In the genomic region with DNA sequence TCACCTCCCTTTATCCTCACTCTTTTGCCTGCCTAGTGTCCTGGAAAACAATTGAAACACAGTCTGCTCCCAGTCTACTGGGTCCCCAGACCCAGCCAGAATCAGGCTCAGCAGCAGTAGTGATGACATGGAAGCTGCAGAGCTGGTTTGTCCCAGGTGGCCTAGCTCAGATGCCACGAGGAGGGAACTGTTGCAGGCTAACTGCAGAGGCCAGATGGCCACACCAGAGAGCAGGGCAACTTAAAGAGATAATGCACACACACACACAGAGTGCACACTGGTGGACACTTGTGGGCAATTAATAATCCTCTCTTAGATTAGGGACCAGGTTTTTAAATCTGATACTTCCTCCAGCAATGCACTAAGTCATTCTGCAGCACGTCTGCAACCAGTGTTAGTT, we compare ENCODE assay signal across 20 cellular contexts. TPM values are rescaled to one million over a fixed set of nuclear protein-coding genes. Genes with fewer than 3 reads are reported as not detected.
DNase-seq lines count a peak whose midpoint lies in the region; ATAC-seq, FAIRE-seq and TF ChIP-seq lines count a peak whose summit lies in the region.
"Had no signal": no experiment of that assay in that cellular context is flagged by ENCODE, and none has a peak within 500 bp of the region (broad histone marks: within the 10 kb centered on the region; RNA-seq: fewer than 3 reads in every experiment).

No MANE protein-coding gene starts in this region.

- H3K4me1 ChIP-seq in left ventricle myocardium inferior (peaks cover 59% of the 10 kb centered on the region), K562 (replicated peaks in 1 of 2; ENCODE audit: control insufficient read depth in 2 of 2, insufficient read depth in 2 of 2, low read length in 2 of 2) (peaks cover 0 to 3% of the 10 kb centered on the region in 2 experiments; a peak in 1 of 5 replicates)
- H3K4me1 ChIP-seq: A549; BLaER1 treated with 17β-estradiol and CSF1 and Interleukin-3, amounts not matched to agents 10 nM and 100 nM had no signal

- peaks cover 30% of the 10 kb centered on the region for H3K4me1 Mint-ChIP-seq in neural crest cell
- H3K4me1 Mint-ChIP-seq in progenitor cell of endocrine pancreas (ENCODE audit: low read depth), result no peaks in the 10 kb centered on the region
- peaks cover 14% of the 10 kb centered on the region for H3K4me1 Mint-ChIP-seq in chondrocyte (ENCODE audit: low read depth)

- no TSS peak for BruUV-seq in K562 (replicated peaks; lab: Mats Ljungman, UMichigan)

- no peaks in the 10 kb centered on the region for H4K20me1 ChIP-seq in K562 (replicated peaks; ENCODE audit: control insufficient read depth, insufficient read depth, low read length)

- TF ChIP-seq EP300 in K562 (IDR thresholded peaks at IDR 0.05; ENCODE audit: low read length), result no peak

- H3K27me3 ChIP-seq in left ventricle myocardium inferior (ENCODE audit: low read depth) (no peaks in the 10 kb centered on the region), K562 (ENCODE audit: control insufficient read depth in 2 of 2, insufficient read depth in 2 of 2, low read length in 2 of 2) (no peaks in the 10 kb centered on the region)
- H3K27me3 ChIP-seq: BLaER1 treated with 17β-estradiol and CSF1 and Interleukin-3, amounts not matched to agents 10 nM and 100 nM had no signal

- H3K9me3 ChIP-seq in left ventricle myocardium inferior (replicated peaks), result no peaks in the 10 kb centered on the region
- H3K9me3 ChIP-seq in K562 (replicated peaks; ENCODE audit: control insufficient read depth, insufficient read depth, low read depth, low read length), result no peaks in the 10 kb centered on the region
- H3K9me3 ChIP-seq: A549 had no signal

- WGBS in K562 (ENCODE audit: insufficient coverage, low coverage, missing lambda C conversion rate), result 29% methylated on average over 2 of the region's 2 CpGs

- CTCF ChIA-PET in K562 (lab: Yijun Ruan, JAX; ENCODE audit: low intra/inter-chr PET ratio), result no interaction called here

- TF ChIP-seq RAD21 in K562 (CRISPR knock-in tag; conservative IDR thresholded peaks at IDR 0.05 in 1 of 2, IDR thresholded peaks at IDR 0.05 in 1 of 2), result no peak

- H3K4me3 ChIP-seq in left ventricle myocardium inferior (no peak overlapping the region), K562 (no peak overlapping the region)
- H3K4me3 ChIP-seq: A549; BLaER1 treated with 17β-estradiol and CSF1 and Interleukin-3, amounts not matched to agents 10 nM and 100 nM had no signal

- TF ChIP-seq POLR2A in K562 (conservative IDR thresholded peaks at IDR 0.05), result no peak

- DNase-seq in left ventricle myocardium inferior, result no peak
- DNase-seq in left ventricle myocardium superior, result no peak
- DNase-seq in K562 (ENCODE audit: extremely low read depth in 1 of 4, low spot score in 3 of 4), result no peak
- no peak for DNase-seq in neural crest cell (ENCODE audit: low read depth, low spot score)
- DNase-seq in RKO (ENCODE audit: low spot score), result no peak
- no peak for DNase-seq in progenitor cell of endocrine pancreas (ENCODE audit: low spot score, unreplicated experiment)
- no peak for DNase-seq in chondrocyte (ENCODE audit: low spot score)
- DNase-seq: DMS153; EL; H9; NCI-H1092; NCI-H1694; NCI-H2227 treated with DMSO at 0.1 percent for 48 hours; NCI-H526 treated with DMSO at 0.1 percent for 48 hours; NK-92 treated with Interleukin-12 subunit alpha and Interleukin-12 subunit beta, amount 100 ng/mL, for 24 hours; RPMI8226 had no signal

- H3K9me3 Mint-ChIP-seq in neural crest cell (peaks cover 7% of the 10 kb centered on the region), progenitor cell of endocrine pancreas (ENCODE audit: low read depth) (no peaks in the 10 kb centered on the region), chondrocyte (ENCODE audit: low read depth) (peaks cover 7% of the 10 kb centered on the region)

- no peaks in the 10 kb centered on the region for H3K27me3 Mint-ChIP-seq in neural crest cell (ENCODE audit: low read depth)
- H3K27me3 Mint-ChIP-seq in progenitor cell of endocrine pancreas, result no peaks in the 10 kb centered on the region
- H3K27me3 Mint-ChIP-seq in chondrocyte (ENCODE audit: low read depth), result no peaks in the 10 kb centered on the region

- intact Hi-C loops in left ventricle myocardium inferior (cut with micrococcal nuclease) (loop anchor here (5.0 kb wide), 1 partner anchor 41 kb away; a partner anchor contains a TSS), left ventricle myocardium superior (cut with micrococcal nuclease) (no loop called here), K562 (cut with micrococcal nuclease) (no loop called here)

- no peak overlapping the region for H2AFZ ChIP-seq in K562 (ENCODE audit: low read depth, low read length)

- in situ Hi-C loops in K562 (cut with MboI), result no loop called here

- no peaks in the 10 kb centered on the region for H3K79me2 ChIP-seq in K562 (ENCODE audit: control insufficient read depth, insufficient read depth, low read length)

- H3K4me3 Mint-ChIP-seq in neural crest cell (no peak overlapping the region), progenitor cell of endocrine pancreas (ENCODE audit: low read depth) (no peak overlapping the region), chondrocyte (ENCODE audit: unreplicated experiment) (no peak overlapping the region)
- H3K4me3 Mint-ChIP-seq: H9 had no signal

- peak overlapping the region; percentile 81 for H3K27ac Mint-ChIP-seq in neural crest cell (ENCODE audit: unreplicated experiment)
- H3K27ac Mint-ChIP-seq in progenitor cell of endocrine pancreas, result no peak overlapping the region
- H3K27ac Mint-ChIP-seq in chondrocyte (ENCODE audit: unreplicated experiment), result no peak overlapping the region

- no peak for TF ChIP-seq CTCF in left ventricle myocardium inferior (IDR thresholded peaks at IDR 0.05; ENCODE audit: borderline replicate concordance)
- no peak for TF ChIP-seq CTCF in K562 (IDR thresholded peaks at IDR 0.05 in 2 of 3, conservative IDR thresholded peaks at IDR 0.05 in 1 of 3; ENCODE audit: insufficient read depth in 2 of 3, low read depth in 1 of 3, low read length in 3 of 3)
- no peak for TF ChIP-seq CTCF in neural crest cell (conservative IDR thresholded peaks at IDR 0.05)
- no peak for TF ChIP-seq CTCF in progenitor cell of endocrine pancreas (IDR thresholded peaks at IDR 0.05; ENCODE audit: unreplicated experiment)
- no peak for TF ChIP-seq CTCF in chondrocyte (IDR thresholded peaks at IDR 0.05)

- H3K36me3 Mint-ChIP-seq in neural crest cell (ENCODE audit: low read depth) (peaks cover 34% of the 10 kb centered on the region), progenitor cell of endocrine pancreas (ENCODE audit: insufficient read depth) (peaks cover 9% of the 10 kb centered on the region), chondrocyte (ENCODE audit: low read depth) (peaks cover 25% of the 10 kb centered on the region)

- H3K9me1 ChIP-seq in K562 (ENCODE audit: control insufficient read depth, insufficient read depth, low read length), result no peaks in the 10 kb centered on the region

- FAIRE-seq in K562 (lab: Jason Lieb, UNC), result peak; percentile 60
- FAIRE-seq: A549 had no signal

- POLR2A ChIA-PET in K562 (lab: Yijun Ruan, JAX), result interaction anchor here (1.4 to 3.8 kb wide), 2 partner anchors 10 to 11 kb away, joined by 3 to 14 read pairs; no protein-coding TSS in a partner anchor

- ATAC-seq in left ventricle myocardium superior (no peak), K562 (peak; percentile 43), GM18907 (IDR thresholded peaks at IDR 0.05; ENCODE audit: unreplicated experiment) (no peak)
- ATAC-seq: A549 had no signal

- no peak overlapping the region for H3K9ac ChIP-seq in K562 (ENCODE audit: insufficient read depth in 1 of 2, low read depth in 2 of 2, low read length in 2 of 2)
- H3K9ac ChIP-seq: BLaER1 treated with 17β-estradiol and CSF1 and Interleukin-3, amounts not matched to agents 10 nM and 100 nM had no signal

- H3K36me3 ChIP-seq in left ventricle myocardium inferior (peaks cover 50% of the 10 kb centered on the region), K562 (ENCODE audit: control insufficient read depth, insufficient read depth, low read length) (peaks cover 42% of the 10 kb centered on the region)

- H3K4me2 ChIP-seq in K562 (ENCODE audit: insufficient read depth, low read length), result no peak overlapping the region
- H3K4me2 ChIP-seq: A549; BLaER1 treated with 17β-estradiol and CSF1 and Interleukin-3, amounts not matched to agents 10 nM and 100 nM had no signal

- H3K27ac ChIP-seq in left ventricle myocardium inferior (replicated peaks) (peak overlapping the region; percentile 66), K562 (ENCODE audit: extremely low read depth, low read depth, low read length) (no peak overlapping the region)
- H3K27ac ChIP-seq: A549; BLaER1 treated with 17β-estradiol and CSF1 and Interleukin-3, amounts not matched to agents 10 nM and 100 nM had no signal

RNA-seq across cellular contexts. Expression of a gene that starts 42.4 kb away (rescaled TPM):
- total RNA-seq in left ventricle myocardium inferior, result 98.8 TPM
- total RNA-seq in left ventricle myocardium superior, result 114 TPM
- 120 and 158 TPM in 2 replicates for total RNA-seq in K562 (2011; cell fraction: chromatin; rRNA removed; ENCODE audit: low replicate concordance)
- 166 and 169 TPM in 2 replicates for total RNA-seq in K562 (2011; cell fraction: nucleolus; rRNA removed)
- total RNA-seq in K562 (2011; cell fraction: nucleoplasm; rRNA removed), result 154 and 197 TPM in 2 replicates
- total RNA-seq in K562 (2014; rRNA removed), result 282 and 367 TPM in 2 replicates
- total RNA-seq in K562 (2014; rRNA removed; fragmentation: Illumina TruSeq; extraction: Trizol), result 121 and 155 TPM in 2 replicates
- total RNA-seq in K562 (2015; rRNA removed; fragmentation: Illumina TruSeq; extraction: Trizol), result 174 and 181 TPM in 2 replicates
- 194 and 210 TPM in 2 replicates for total RNA-seq in K562 (2021)
- polyA plus RNA-seq in K562 (2011; rRNA removed), result 241 and 252 TPM in 2 replicates
- 439 and 540 TPM in 2 replicates for polyA plus RNA-seq in K562 (2011; cell fraction: cytosol; rRNA removed)
- 132 and 178 TPM in 2 replicates for polyA plus RNA-seq in K562 (2011; cell fraction: nucleus; rRNA removed)
- polyA plus RNA-seq in K562 (2012), result 183 and 349 TPM in 2 replicates
- 202 and 211 TPM in 2 replicates for polyA plus RNA-seq in K562 (2014; fragmentation: Illumina TruSeq; extraction: Trizol)
- polyA plus RNA-seq in K562 (2014; fragmentation: Nextera tagmentation; extraction: Ambion mirVana), result 10 to 100 TPM; 50.6 to 53.7 TPM
- polyA plus RNA-seq in K562 (2014; rRNA removed), result 229 and 299 TPM in 2 replicates
- polyA minus RNA-seq in K562 (2011; rRNA and poly(A)+ RNA removed), result 144 and 198 TPM in 2 replicates
- polyA minus RNA-seq in K562 (2011; cell fraction: cytosol; rRNA and poly(A)+ RNA removed), result 95.9 and 113 TPM in 2 replicates
- 29.8 and 52.5 TPM in 2 replicates for polyA minus RNA-seq in K562 (2011; cell fraction: nucleus; rRNA and poly(A)+ RNA removed)
- total RNA-seq in neural crest cell, result 84.4 and 89.4 TPM in 2 replicates
- total RNA-seq in progenitor cell of endocrine pancreas, result 29.5 and 34.5 TPM in 2 replicates
- total RNA-seq in chondrocyte, result 29.1 to 48.6 TPM (median 46.4 TPM) in 3 replicates
- total RNA-seq: MCF 10A had no signal
- polyA plus RNA-seq: A549 had no signal
